ENCODE assay signal across 2 cellular contexts in genomic region chr16:62406387-62406786, GRCh38.
TF ChIP-seq lines count a peak whose summit lies in the region.

No MANE protein-coding gene starts in this region.

TF ChIP-seq in HepG2, 621 proteins besides CTCF, POLR2A, EP300 and RAD21 (continued from another document):
- TF ChIP-seq ARHGAP35 (CRISPR knock-in tag; IDR thresholded peaks at IDR 0.05; ENCODE audit: borderline replicate concordance) (no peak), HOXD1 (CRISPR knock-in tag; IDR thresholded peaks at IDR 0.05) (no peak), ZFP1 (CRISPR knock-in tag; IDR thresholded peaks at IDR 0.05) (no peak), ZNF629 (CRISPR knock-in tag; conservative IDR thresholded peaks at IDR 0.05) (no peak)
TF ChIP-seq in HepG2: peak in this region for 1.

TF ChIP-seq in IMR-90, 13 proteins besides CTCF, POLR2A, EP300 and RAD21 (continued from another document):
- TF ChIP-seq MAZ (IDR thresholded peaks at IDR 0.05; ENCODE audit: borderline replicate concordance, low read depth, low read length) (no peak), MAFK (IDR thresholded peaks at IDR 0.05; ENCODE audit: low read depth, low read length) (no peak)
TF ChIP-seq in IMR-90: peak in this region for 1.
